Comparison of ENCODE assay signal across 29 cellular contexts in the genomic region with DNA sequence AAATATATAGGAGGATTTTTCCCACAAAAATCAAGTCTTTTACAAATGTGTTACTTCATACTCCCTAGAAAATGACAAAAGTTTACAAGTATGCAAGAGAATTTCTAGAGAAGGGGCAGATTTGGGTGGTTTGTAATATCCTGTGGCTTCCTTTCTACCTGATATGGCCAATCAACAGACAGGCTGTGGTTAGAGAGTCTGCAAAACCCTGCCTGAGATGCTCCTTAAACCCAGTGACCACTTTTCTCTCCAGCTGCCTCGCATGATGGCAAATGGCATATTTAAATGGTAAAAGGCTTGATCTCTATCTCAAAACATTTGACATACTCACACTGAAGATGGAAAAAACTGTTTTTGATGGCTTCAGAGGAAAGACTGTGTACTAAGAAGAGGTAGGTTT.
"Had no signal": no experiment of that assay in that cellular context is flagged by ENCODE, and none has a peak within 500 bp of the region (broad histone marks: within the 10 kb centered on the region; RNA-seq: fewer than 3 reads in every experiment).

No MANE protein-coding gene starts in this region.

- FAIRE-seq: astrocyte, TTC549 had no signal

- H3K4me1 Mint-ChIP-seq: activated B cell treated with CpG ODN at 0.5 μM for 24 hours; activated CD4-positive, alpha-beta T cell treated with anti-CD3 and anti-CD28 coated beads, Interleukin-2, amount 10 ng/mL, durations not matched to agents 24 days and 14 days; activated CD8-positive, alpha-beta memory T cell treated with anti-CD3 and anti-CD28 coated beads, Interleukin-2, amount 10 ng/mL, durations not matched to agents 7 days and 5 days; activated naive CD8-positive, alpha-beta T cell treated with anti-CD3 and anti-CD28 coated beads, Interleukin-2, amount 50 U/mL, for 24 hours; brain had no signal

- H3K27me3 Mint-ChIP-seq: activated B cell treated with CpG ODN at 0.5 μM for 24 hours; activated CD4-positive, alpha-beta T cell treated with anti-CD3 and anti-CD28 coated beads, Interleukin-2, amount 10 ng/mL, durations not matched to agents 24 days and 14 days; activated CD8-positive, alpha-beta memory T cell treated with anti-CD3 and anti-CD28 coated beads, Interleukin-2, amount 10 ng/mL, durations not matched to agents 7 days and 5 days; activated naive CD8-positive, alpha-beta T cell treated with anti-CD3 and anti-CD28 coated beads, Interleukin-2, amount 50 U/mL, for 24 hours; brain had no signal

- H3K4me2 ChIP-seq: PC-9 had no signal

- H3K4me3 ChIP-seq: PC-9 had no signal

- ATAC-seq: activated CD8-positive, alpha-beta memory T cell treated with anti-CD3 and anti-CD28 coated beads, Interleukin-2, amount 10 ng/mL, durations not matched to agents 7 days and 5 days; activated naive CD4-positive, alpha-beta T cell treated with anti-CD3 and anti-CD28 coated beads, Interleukin-2, amount 50 U/mL, for 72 hours; activated naive CD8-positive, alpha-beta T cell treated with anti-CD3 and anti-CD28 coated beads, Interleukin-2, amount 50 U/mL, for 24 hours; activated T-cell treated with anti-CD3 and anti-CD28 coated beads, Interleukin-2, amount 50 U/mL, for 4 hours had no signal

- H3K27ac ChIP-seq: PC-9 had no signal

- H2AFZ ChIP-seq: PC-9 had no signal

- H3K27ac Mint-ChIP-seq: activated B cell treated with CpG ODN at 0.5 μM for 24 hours; activated CD4-positive, alpha-beta T cell treated with anti-CD3 and anti-CD28 coated beads, Interleukin-2, amount 10 ng/mL, durations not matched to agents 24 days and 14 days; activated CD8-positive, alpha-beta memory T cell treated with anti-CD3 and anti-CD28 coated beads, Interleukin-2, amount 10 ng/mL, durations not matched to agents 7 days and 5 days; activated naive CD4-positive, alpha-beta T cell treated with anti-CD3 and anti-CD28 coated beads, Interleukin-2, amount 50 U/mL, for 72 hours; activated naive CD8-positive, alpha-beta T cell treated with anti-CD3 and anti-CD28 coated beads, Interleukin-2, amount 50 U/mL, for 24 hours; brain had no signal

- H3K9me3 Mint-ChIP-seq: activated B cell treated with CpG ODN at 0.5 μM for 24 hours; activated CD4-positive, alpha-beta T cell treated with anti-CD3 and anti-CD28 coated beads, Interleukin-2, amount 10 ng/mL, durations not matched to agents 24 days and 14 days had no signal

- H3K4me3 Mint-ChIP-seq: activated B cell treated with CpG ODN at 0.5 μM for 24 hours; activated CD4-positive, alpha-beta T cell treated with anti-CD3 and anti-CD28 coated beads, Interleukin-2, amount 10 ng/mL, durations not matched to agents 24 days and 14 days; activated CD8-positive, alpha-beta memory T cell treated with anti-CD3 and anti-CD28 coated beads, Interleukin-2, amount 10 ng/mL, durations not matched to agents 7 days and 5 days; activated naive CD8-positive, alpha-beta T cell treated with anti-CD3 and anti-CD28 coated beads, Interleukin-2, amount 50 U/mL, for 24 hours; activated T-cell treated with anti-CD3 and anti-CD28 coated beads, Interleukin-2, amount 50 U/mL, for 4 hours; brain had no signal

- DNase-seq: activated B cell treated with CpG ODN at 0.5 μM for 24 hours; activated CD4-positive, alpha-beta T cell treated with anti-CD3 and anti-CD28 coated beads for 1 hour; activated CD4-positive, alpha-beta T cell treated with anti-CD3 and anti-CD28 coated beads, Interleukin-2, amount 10 ng/mL, durations not matched to agents 24 days and 14 days; activated CD4-positive, alpha-beta T cell treated with anti-CD3 and anti-CD28 coated beads, Interleukin-2, amount 50 U/mL, for 48 hours; activated CD8-positive, alpha-beta memory T cell treated with anti-CD3 and anti-CD28 coated beads, Interleukin-2, amount 10 ng/mL, durations not matched to agents 7 days and 5 days; activated effector memory CD4-positive, alpha-beta T cell treated with anti-CD3 and anti-CD28 coated beads, Interleukin-2, amount 50 U/mL, for 16 hours; activated naive CD4-positive, alpha-beta T cell treated with Interleukin-2 at 50 U/mL for 16 hours; activated naive CD8-positive, alpha-beta T cell treated with anti-CD3 and anti-CD28 coated beads, Interleukin-2, amount 50 U/mL, for 24 hours; activated T-cell treated with anti-CD3 and anti-CD28 coated beads, Interleukin-2, amount 50 U/mL, for 4 hours; amygdala; Karpas-422; MV-4-11; NCI-H1092 treated with DMSO at 0.1 percent for 48 hours; NCI-H1436; NCI-H1694 treated with DMSO at 0.1 percent for 48 hours; NCI-H2029 treated with DMSO at 0.1 percent for 48 hours; NCI-H345; NCI-H510A; NCI-H526 treated with DMSO at 0.1 percent for 48 hours; NCI-H82; NK-92 treated with Interleukin-12 subunit alpha and Interleukin-12 subunit beta, amount 100 ng/mL, for 24 hours; PC-9; SHP77 treated with DMSO at 0.1 percent for 48 hours; T-helper 2 cell; T1000 had no signal

- H3K36me3 Mint-ChIP-seq: activated CD8-positive, alpha-beta memory T cell treated with anti-CD3 and anti-CD28 coated beads, Interleukin-2, amount 10 ng/mL, durations not matched to agents 7 days and 5 days; activated naive CD4-positive, alpha-beta T cell treated with anti-CD3 and anti-CD28 coated beads, Interleukin-2, amount 50 U/mL, for 72 hours; brain had no signal
